In the genomic region with DNA sequence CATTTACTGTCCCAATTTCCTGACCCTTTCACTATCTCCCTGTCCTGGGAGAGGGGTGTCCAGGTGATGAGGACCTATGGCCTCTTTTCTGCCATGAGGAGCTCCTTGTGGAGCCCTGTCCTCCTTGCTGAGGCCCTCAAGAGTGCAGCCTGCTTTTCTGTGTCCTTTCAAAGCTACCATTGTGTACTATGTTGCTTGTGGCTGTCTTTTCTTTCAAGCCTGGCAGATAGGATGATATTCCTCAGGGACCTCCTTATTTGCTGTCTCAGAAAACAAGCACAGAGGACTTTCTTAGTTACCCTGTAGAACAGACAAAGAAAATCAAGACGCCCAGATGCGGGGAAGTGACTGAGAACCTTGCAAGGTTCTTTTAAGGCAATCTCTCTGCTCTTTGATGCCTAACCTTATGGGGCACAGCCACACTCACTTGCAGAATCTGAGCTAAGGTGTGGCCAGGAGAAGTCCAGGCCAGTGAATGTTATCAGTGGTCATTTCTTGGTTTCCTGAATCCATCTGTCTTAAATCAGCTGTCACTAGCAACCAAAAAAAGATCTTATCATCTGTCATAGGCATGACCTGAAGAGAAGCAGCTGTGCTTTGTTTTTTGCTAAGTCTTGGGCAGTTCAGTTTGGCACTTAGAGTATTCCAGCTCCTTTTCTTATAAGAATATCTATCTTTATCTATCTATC, we compare ENCODE assay signal across 15 cellular contexts. TPM values are rescaled to one million over a fixed set of nuclear protein-coding genes. Genes with fewer than 3 reads are reported as not detected.
DNase-seq lines count a peak whose midpoint lies in the region; ATAC-seq and TF ChIP-seq lines count a peak whose summit lies in the region.
"Had no signal": no experiment of that assay in that cellular context is flagged by ENCODE, and none has a peak within 500 bp of the region (broad histone marks: within the 10 kb centered on the region; RNA-seq: fewer than 3 reads in every experiment).

No MANE protein-coding gene starts in this region.

- no peaks in the 10 kb centered on the region for H3K27me3 ChIP-seq in upper lobe of left lung
- H3K27me3 ChIP-seq: BLaER1 had no signal

- no peaks in the 10 kb centered on the region for H3K36me3 Mint-ChIP-seq in glutamatergic neuron (ENCODE audit: unreplicated experiment)
- no peaks in the 10 kb centered on the region for H3K36me3 Mint-ChIP-seq in activated CD4-positive, alpha-beta T cell treated with anti-CD3 and anti-CD28 coated beads for 36 hours (ENCODE audit: low read depth)
- H3K36me3 Mint-ChIP-seq: activated naive CD4-positive, alpha-beta T cell treated with anti-CD3 and anti-CD28 coated beads, Interleukin-2, amount 50 U/mL, for 72 hours had no signal

- DNase-seq in glutamatergic neuron, result no peak
- DNase-seq in myocyte (ENCODE audit: low read depth), result peak; percentile 91
- no peak for DNase-seq in upper lobe of left lung
- no peak for DNase-seq in activated CD4-positive, alpha-beta T cell treated with anti-CD3 and anti-CD28 coated beads for 36 hours
- no peak for DNase-seq in NCI-H1105 (lab: John Stamatoyannopoulos, UW)
- DNase-seq: activated CD4-positive, alpha-beta T cell treated with anti-CD3 and anti-CD28 coated beads, Interleukin-2, amount 10 ng/mL, durations not matched to agents 24 days and 14 days; cerebellar nuclear complex; NCI-H2081; NCI-H82; nephron progenitor cell; stimulated activated CD4-positive, alpha-beta T cell treated with anti-CD3 and anti-CD28 coated beads, Interleukin-4, amount 100 ng/mL, for 1 hour had no signal

- no peak for TF ChIP-seq EP300 in upper lobe of left lung (IDR thresholded peaks at IDR 0.05)

- H3K27ac ChIP-seq in upper lobe of left lung, result peak overlapping the region; percentile 54 to 71 (median 64)
- H3K27ac ChIP-seq: BLaER1 had no signal

- no peaks in the 10 kb centered on the region for H3K9me3 Mint-ChIP-seq in glutamatergic neuron (ENCODE audit: unreplicated experiment)
- H3K9me3 Mint-ChIP-seq in activated CD4-positive, alpha-beta T cell treated with anti-CD3 and anti-CD28 coated beads for 36 hours (ENCODE audit: low read depth), result no peaks in the 10 kb centered on the region
- H3K9me3 Mint-ChIP-seq: activated CD4-positive, alpha-beta T cell treated with anti-CD3 and anti-CD28 coated beads, Interleukin-2, amount 10 ng/mL, durations not matched to agents 24 days and 14 days; activated naive CD4-positive, alpha-beta T cell treated with anti-CD3 and anti-CD28 coated beads, Interleukin-2, amount 50 U/mL, for 72 hours; nephron progenitor cell had no signal

- H3K27ac Mint-ChIP-seq in glutamatergic neuron (ENCODE audit: unreplicated experiment), result peak overlapping the region; percentile 82
- H3K27ac Mint-ChIP-seq in activated CD4-positive, alpha-beta T cell treated with anti-CD3 and anti-CD28 coated beads for 36 hours, result no peak overlapping the region
- H3K27ac Mint-ChIP-seq: activated CD4-positive, alpha-beta T cell treated with anti-CD3 and anti-CD28 coated beads, Interleukin-2, amount 10 ng/mL, durations not matched to agents 24 days and 14 days; activated naive CD4-positive, alpha-beta T cell treated with anti-CD3 and anti-CD28 coated beads, Interleukin-2, amount 50 U/mL, for 72 hours; nephron progenitor cell had no signal

- H3K4me1 ChIP-seq in upper lobe of left lung, result peaks cover 6 to 37% (median 17%) of the 10 kb centered on the region in 4 donors

- no peaks in the 10 kb centered on the region for H3K36me3 ChIP-seq in upper lobe of left lung
- H3K36me3 ChIP-seq: BLaER1 had no signal

- TF ChIP-seq CTCF in glutamatergic neuron (IDR thresholded peaks at IDR 0.05; ENCODE audit: partially characterized antibody, unreplicated experiment) (no peak), upper lobe of left lung (IDR thresholded peaks at IDR 0.05) (no peak)

- no peaks in the 10 kb centered on the region for H3K9me3 ChIP-seq in upper lobe of left lung

- 73 to 77% methylated on average over 2 of the region's 2 CpGs for WGBS in upper lobe of left lung, 2 donors

- intact Hi-C loops in activated CD4-positive, alpha-beta T cell treated with anti-CD3 and anti-CD28 coated beads for 36 hours (cut with DNase I, micrococcal nuclease), result no loop called here

- ATAC-seq in SK-N-SH treated with all-trans-retinoic acid at 6 μM for 48 hours (peak; percentile 69), upper lobe of left lung (ENCODE audit: low FRiP score in 2 of 2) (no peak), GM21737 (IDR thresholded peaks at IDR 0.05; ENCODE audit: unreplicated experiment) (no peak)
- ATAC-seq in activated CD4-positive, alpha-beta T cell treated with anti-CD3 and anti-CD28 coated beads for 36 hours, result no peak

- no peaks in the 10 kb centered on the region for H3K27me3 Mint-ChIP-seq in glutamatergic neuron (ENCODE audit: unreplicated experiment)
- no peaks in the 10 kb centered on the region for H3K27me3 Mint-ChIP-seq in activated CD4-positive, alpha-beta T cell treated with anti-CD3 and anti-CD28 coated beads for 36 hours

- no peak overlapping the region for H3K4me3 ChIP-seq in upper lobe of left lung
- H3K4me3 ChIP-seq: BLaER1 had no signal

- TF ChIP-seq POLR2A in upper lobe of left lung (IDR thresholded peaks at IDR 0.05), result no peak

- H3K4me3 Mint-ChIP-seq in glutamatergic neuron (ENCODE audit: unreplicated experiment), result peak overlapping the region; percentile 18
- no peak overlapping the region for H3K4me3 Mint-ChIP-seq in activated CD4-positive, alpha-beta T cell treated with anti-CD3 and anti-CD28 coated beads for 36 hours
- H3K4me3 Mint-ChIP-seq: activated CD4-positive, alpha-beta T cell treated with anti-CD3 and anti-CD28 coated beads, Interleukin-2, amount 10 ng/mL, durations not matched to agents 24 days and 14 days; nephron progenitor cell had no signal

- POLR2A ChIA-PET in activated CD4-positive, alpha-beta T cell treated with anti-CD3 and anti-CD28 coated beads for 36 hours (lab: Charles Lee), result no interaction called here

- CTCF ChIA-PET in activated CD4-positive, alpha-beta T cell treated with anti-CD3 and anti-CD28 coated beads for 36 hours (lab: Charles Lee), result interaction anchor here (0.6 to 1.8 kb wide), 8 partner anchors 12 to 646 kb away, joined by 3 to 8 read pairs (median 3); partner anchors contain the start of gene CARMIL1

- H3K4me1 Mint-ChIP-seq in glutamatergic neuron (ENCODE audit: low read depth, unreplicated experiment), result peaks cover 23% of the 10 kb centered on the region
- peaks cover 12% of the 10 kb centered on the region for H3K4me1 Mint-ChIP-seq in activated CD4-positive, alpha-beta T cell treated with anti-CD3 and anti-CD28 coated beads for 36 hours

TF ChIP-seq in SK-N-SH treated with all-trans-retinoic acid at 6 μM for 48 hours, 23 proteins besides CTCF, POLR2A, EP300 and RAD21:
- TF ChIP-seq ISL1 (CRISPR knock-in tag; IDR thresholded peaks at IDR 0.05), result 0 out of 2 replicates have a peak, but pooled peaks have one; percentile 12
- TF ChIP-seq, protein P1, sequence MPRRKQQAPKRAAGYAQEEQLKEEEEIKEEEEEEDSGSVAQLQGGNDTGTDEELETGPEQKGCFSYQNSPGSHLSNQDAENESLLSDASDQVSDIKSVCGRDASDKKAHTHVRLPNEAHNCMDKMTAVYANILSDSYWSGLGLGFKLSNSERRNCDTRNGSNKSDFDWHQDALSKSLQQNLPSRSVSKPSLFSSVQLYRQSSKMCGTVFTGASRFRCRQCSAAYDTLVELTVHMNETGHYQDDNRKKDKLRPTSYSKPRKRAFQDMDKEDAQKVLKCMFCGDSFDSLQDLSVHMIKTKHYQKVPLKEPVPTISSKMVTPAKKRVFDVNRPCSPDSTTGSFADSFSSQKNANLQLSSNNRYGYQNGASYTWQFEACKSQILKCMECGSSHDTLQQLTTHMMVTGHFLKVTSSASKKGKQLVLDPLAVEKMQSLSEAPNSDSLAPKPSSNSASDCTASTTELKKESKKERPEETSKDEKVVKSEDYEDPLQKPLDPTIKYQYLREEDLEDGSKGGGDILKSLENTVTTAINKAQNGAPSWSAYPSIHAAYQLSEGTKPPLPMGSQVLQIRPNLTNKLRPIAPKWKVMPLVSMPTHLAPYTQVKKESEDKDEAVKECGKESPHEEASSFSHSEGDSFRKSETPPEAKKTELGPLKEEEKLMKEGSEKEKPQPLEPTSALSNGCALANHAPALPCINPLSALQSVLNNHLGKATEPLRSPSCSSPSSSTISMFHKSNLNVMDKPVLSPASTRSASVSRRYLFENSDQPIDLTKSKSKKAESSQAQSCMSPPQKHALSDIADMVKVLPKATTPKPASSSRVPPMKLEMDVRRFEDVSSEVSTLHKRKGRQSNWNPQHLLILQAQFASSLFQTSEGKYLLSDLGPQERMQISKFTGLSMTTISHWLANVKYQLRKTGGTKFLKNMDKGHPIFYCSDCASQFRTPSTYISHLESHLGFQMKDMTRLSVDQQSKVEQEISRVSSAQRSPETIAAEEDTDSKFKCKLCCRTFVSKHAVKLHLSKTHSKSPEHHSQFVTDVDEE (CRISPR knock-in tag; IDR thresholded peaks at IDR 0.05), result no peak

RNA-seq across cellular contexts. Expression of gene CARMIL1, which starts 17.2 kb away (rescaled TPM):
- total RNA-seq in glutamatergic neuron (ENCODE audit: unreplicated experiment), result 4.8 TPM
- 12.4 and 22.5 TPM in 2 replicates for total RNA-seq in myocyte
- 8.9 TPM for polyA plus RNA-seq in myocyte (2012)
- 10 to 100 TPM; 19.8 to 78.6 (median 44.9) TPM for total RNA-seq in upper lobe of left lung
- total RNA-seq in activated CD4-positive, alpha-beta T cell treated with anti-CD3 and anti-CD28 coated beads for 36 hours, result 1 to 10 TPM; 4.5 to 4.9 TPM
